ENCODE assay signal across 1 cellular context in the genomic region with DNA sequence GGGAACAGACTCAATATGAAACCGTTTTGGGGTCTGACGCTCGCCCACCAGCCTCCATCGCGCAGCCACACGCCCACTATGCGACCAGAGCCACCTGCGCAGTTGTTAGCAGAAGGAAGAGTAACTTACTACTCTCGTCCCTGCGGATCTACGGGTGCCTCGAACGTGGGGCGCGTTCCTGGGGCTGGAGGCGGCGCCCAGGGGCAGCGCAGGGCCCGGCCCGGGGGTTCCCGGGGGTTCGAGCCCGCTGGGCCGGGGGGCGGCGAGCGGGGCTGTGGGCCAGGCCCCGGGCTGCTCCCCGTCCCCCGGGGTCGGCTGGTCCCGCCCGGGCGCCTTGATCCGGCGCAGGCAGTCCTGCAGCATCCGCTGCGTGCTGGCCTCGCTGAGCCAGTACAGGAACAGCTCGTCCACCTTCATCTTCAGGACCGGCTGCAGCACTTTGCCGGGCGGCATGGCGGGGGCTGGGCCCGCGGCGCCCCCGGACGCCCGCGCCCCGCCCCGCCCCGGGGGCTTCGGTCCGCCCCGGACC.
TF ChIP-seq lines count a peak whose summit lies in the region.

No MANE protein-coding gene starts in this region.

TF ChIP-seq in IMR-90, 13 proteins besides CTCF, POLR2A, EP300 and RAD21 (continued from another document):
- TF ChIP-seq, protein P1, sequence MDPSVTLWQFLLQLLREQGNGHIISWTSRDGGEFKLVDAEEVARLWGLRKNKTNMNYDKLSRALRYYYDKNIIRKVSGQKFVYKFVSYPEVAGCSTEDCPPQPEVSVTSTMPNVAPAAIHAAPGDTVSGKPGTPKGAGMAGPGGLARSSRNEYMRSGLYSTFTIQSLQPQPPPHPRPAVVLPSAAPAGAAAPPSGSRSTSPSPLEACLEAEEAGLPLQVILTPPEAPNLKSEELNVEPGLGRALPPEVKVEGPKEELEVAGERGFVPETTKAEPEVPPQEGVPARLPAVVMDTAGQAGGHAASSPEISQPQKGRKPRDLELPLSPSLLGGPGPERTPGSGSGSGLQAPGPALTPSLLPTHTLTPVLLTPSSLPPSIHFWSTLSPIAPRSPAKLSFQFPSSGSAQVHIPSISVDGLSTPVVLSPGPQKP (IDR thresholded peaks at IDR 0.05; ENCODE audit: borderline replicate concordance, low read depth, low read length), result no peak
- TF ChIP-seq RCOR1 (IDR thresholded peaks at IDR 0.05; ENCODE audit: insufficient replicate concordance, low read length) (no peak), NFE2L2 (IDR thresholded peaks at IDR 0.05; ENCODE audit: low read depth, low read length) (no peak), SMC3 (IDR thresholded peaks at IDR 0.05; ENCODE audit: low read depth, low read length) (no peak), MXI1 (IDR thresholded peaks at IDR 0.05; ENCODE audit: borderline replicate concordance, low read depth, low read length) (no peak), BHLHE40 (IDR thresholded peaks at IDR 0.05; ENCODE audit: low read depth, low read length) (no peak), RFX5 (IDR thresholded peaks at IDR 0.05; ENCODE audit: low read depth, low read length) (no peak), MAZ (IDR thresholded peaks at IDR 0.05; ENCODE audit: borderline replicate concordance, low read depth, low read length) (no peak)
